Comparison of ENCODE assay signal across 17 cellular contexts in genomic region chr1:39500862-39501389, GRCh38. TPM values are rescaled to one million over a fixed set of nuclear protein-coding genes. Genes with fewer than 3 reads are reported as not detected.
"Had no signal": no experiment of that assay in that cellular context is flagged by ENCODE, and none has a peak within 500 bp of the region (broad histone marks: within the 10 kb centered on the region; RNA-seq: fewer than 3 reads in every experiment).

No MANE protein-coding gene starts in this region.

- H3K4me3 Mint-ChIP-seq: activated CD4-positive, alpha-beta T cell treated with anti-CD3 and anti-CD28 coated beads, Interleukin-2, amount 10 ng/mL, durations not matched to agents 7 days and 5 days; activated naive CD8-positive, alpha-beta T cell; central memory CD8-positive, alpha-beta T cell had no signal

- H3K36me3 Mint-ChIP-seq: activated naive CD8-positive, alpha-beta T cell had no signal

- H3K27me3 Mint-ChIP-seq: central memory CD8-positive, alpha-beta T cell had no signal

- H3K27me3 ChIP-seq: body of pancreas, gastrocnemius medialis, heart right ventricle, ovary, sigmoid colon, upper lobe of right lung had no signal

- H3K27ac Mint-ChIP-seq: activated CD4-positive, alpha-beta T cell treated with anti-CD3 and anti-CD28 coated beads, Interleukin-2, amount 10 ng/mL, durations not matched to agents 7 days and 5 days; activated naive CD8-positive, alpha-beta T cell had no signal

- H3K9me3 Mint-ChIP-seq: activated CD4-positive, alpha-beta T cell treated with anti-CD3 and anti-CD28 coated beads, Interleukin-2, amount 10 ng/mL, durations not matched to agents 7 days and 5 days; central memory CD8-positive, alpha-beta T cell had no signal

- H3K4me3 ChIP-seq: body of pancreas, gastrocnemius medialis, heart right ventricle, ovary, sigmoid colon, stomach, thoracic aorta, upper lobe of right lung had no signal

- H3K4me1 Mint-ChIP-seq: activated CD4-positive, alpha-beta T cell treated with anti-CD3 and anti-CD28 coated beads, Interleukin-2, amount 10 ng/mL, durations not matched to agents 7 days and 5 days; central memory CD8-positive, alpha-beta T cell had no signal

- H3K36me3 ChIP-seq: gastrocnemius medialis, heart right ventricle, ovary, sigmoid colon, stomach, thoracic aorta, upper lobe of right lung had no signal

- DNase-seq: activated CD4-positive, alpha-beta T cell treated with anti-CD3 and anti-CD28 coated beads, Interleukin-2, amount 10 ng/mL, durations not matched to agents 7 days and 5 days; activated CD8-positive, alpha-beta memory T cell treated with anti-CD3 and anti-CD28 coated beads, Interleukin-2, amount 50 U/mL, for 48 hours; activated gamma-delta T cell treated with Interleukin-2 at 50 U/mL for 16 hours; amniotic stem cell; body of pancreas; effector CD8-positive, alpha-beta T cell; heart right ventricle; midbrain; ovary; sigmoid colon; stimulated activated CD4-positive, alpha-beta T cell treated with anti-CD3 and anti-CD28 coated beads, Interleukin-1b, Interleukin-23, amount 100 ng/mL, for 48 hours; stomach; upper lobe of right lung had no signal

- H3K27ac ChIP-seq: body of pancreas, gastrocnemius medialis, thoracic aorta, upper lobe of right lung had no signal

- ATAC-seq: body of pancreas, heart right ventricle, upper lobe of right lung had no signal

- H3K4me1 ChIP-seq: gastrocnemius medialis, sigmoid colon, stomach, upper lobe of right lung had no signal

- H3K9me3 ChIP-seq: body of pancreas, gastrocnemius medialis, ovary, sigmoid colon, stomach, thoracic aorta, upper lobe of right lung had no signal

RNA-seq across cellular contexts. Expression of gene BMP8A, which starts 9.5 kb away (rescaled TPM):
- total RNA-seq: activated CD4-positive, alpha-beta T cell treated with anti-CD3 and anti-CD28 coated beads, Interleukin-2, amount 10 ng/mL, durations not matched to agents 7 days and 5 days; stomach; thoracic aorta had no signal
